In the genomic region with DNA sequence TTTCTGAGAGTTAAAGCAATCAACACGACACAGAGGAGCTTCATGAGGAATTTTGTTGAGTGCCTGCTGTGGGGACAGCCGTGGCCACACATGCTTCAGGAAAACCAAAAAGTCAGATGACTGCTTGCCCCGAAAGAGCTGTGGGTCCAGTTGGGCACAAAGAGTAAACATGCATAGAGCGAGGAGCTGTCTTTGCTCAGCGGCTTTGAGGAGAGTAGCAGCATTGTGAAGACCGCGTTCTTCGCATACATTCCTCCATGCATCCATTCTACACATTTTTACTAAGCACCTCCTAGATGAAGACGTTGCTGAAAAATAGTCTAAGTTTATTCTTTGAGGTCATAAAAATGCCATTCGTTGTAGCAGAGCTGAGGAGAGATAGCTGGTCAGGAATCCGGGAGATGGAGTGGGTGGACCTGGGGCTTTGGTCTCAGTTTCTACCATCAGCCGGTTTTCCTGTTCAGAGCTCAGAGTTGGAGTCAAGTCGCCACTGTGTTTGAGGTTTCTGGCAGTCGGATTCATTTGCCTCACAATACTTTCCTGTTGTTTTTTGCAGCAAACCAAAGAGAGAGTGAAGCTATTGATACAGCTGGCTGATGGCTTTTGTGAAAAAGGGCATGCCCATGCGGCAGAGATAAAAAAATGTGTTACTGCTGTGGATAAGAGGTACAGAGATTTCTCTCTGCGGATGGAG, we compare ENCODE assay signal across 1 cellular context.
TF ChIP-seq lines count a peak whose summit lies in the region.

No MANE protein-coding gene starts in this region.

TF ChIP-seq in GM23338, 12 proteins besides CTCF, POLR2A, EP300 and RAD21 (continued from another document):
- TF ChIP-seq, protein P1, sequence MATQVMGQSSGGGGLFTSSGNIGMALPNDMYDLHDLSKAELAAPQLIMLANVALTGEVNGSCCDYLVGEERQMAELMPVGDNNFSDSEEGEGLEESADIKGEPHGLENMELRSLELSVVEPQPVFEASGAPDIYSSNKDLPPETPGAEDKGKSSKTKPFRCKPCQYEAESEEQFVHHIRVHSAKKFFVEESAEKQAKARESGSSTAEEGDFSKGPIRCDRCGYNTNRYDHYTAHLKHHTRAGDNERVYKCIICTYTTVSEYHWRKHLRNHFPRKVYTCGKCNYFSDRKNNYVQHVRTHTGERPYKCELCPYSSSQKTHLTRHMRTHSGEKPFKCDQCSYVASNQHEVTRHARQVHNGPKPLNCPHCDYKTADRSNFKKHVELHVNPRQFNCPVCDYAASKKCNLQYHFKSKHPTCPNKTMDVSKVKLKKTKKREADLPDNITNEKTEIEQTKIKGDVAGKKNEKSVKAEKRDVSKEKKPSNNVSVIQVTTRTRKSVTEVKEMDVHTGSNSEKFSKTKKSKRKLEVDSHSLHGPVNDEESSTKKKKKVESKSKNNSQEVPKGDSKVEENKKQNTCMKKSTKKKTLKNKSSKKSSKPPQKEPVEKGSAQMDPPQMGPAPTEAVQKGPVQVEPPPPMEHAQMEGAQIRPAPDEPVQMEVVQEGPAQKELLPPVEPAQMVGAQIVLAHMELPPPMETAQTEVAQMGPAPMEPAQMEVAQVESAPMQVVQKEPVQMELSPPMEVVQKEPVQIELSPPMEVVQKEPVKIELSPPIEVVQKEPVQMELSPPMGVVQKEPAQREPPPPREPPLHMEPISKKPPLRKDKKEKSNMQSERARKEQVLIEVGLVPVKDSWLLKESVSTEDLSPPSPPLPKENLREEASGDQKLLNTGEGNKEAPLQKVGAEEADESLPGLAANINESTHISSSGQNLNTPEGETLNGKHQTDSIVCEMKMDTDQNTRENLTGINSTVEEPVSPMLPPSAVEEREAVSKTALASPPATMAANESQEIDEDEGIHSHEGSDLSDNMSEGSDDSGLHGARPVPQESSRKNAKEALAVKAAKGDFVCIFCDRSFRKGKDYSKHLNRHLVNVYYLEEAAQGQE (IDR thresholded peaks at IDR 0.05; ENCODE audit: unreplicated experiment) = no peak
- no peak for TF ChIP-seq ZNF462 (CRISPR knock-in tag; IDR thresholded peaks at IDR 0.05)
- TF ChIP-seq POLR2AphosphoS5 (IDR thresholded peaks at IDR 0.05; ENCODE audit: low read depth) = no peak
- no peak for TF ChIP-seq STAT1 (IDR thresholded peaks at IDR 0.05; ENCODE audit: unreplicated experiment)
- no peak for TF ChIP-seq EZH2phosphoT487 (IDR thresholded peaks at IDR 0.05; ENCODE audit: unreplicated experiment)
- TF ChIP-seq JUNB (IDR thresholded peaks at IDR 0.05; ENCODE audit: unreplicated experiment) = no peak
- TF ChIP-seq NANOG (IDR thresholded peaks at IDR 0.05; ENCODE audit: borderline replicate concordance) = no peak
- TF ChIP-seq EZH2 (IDR thresholded peaks at IDR 0.05; ENCODE audit: low read depth, unreplicated experiment) = no peak
- TF ChIP-seq ZNF331 (CRISPR knock-in tag; IDR thresholded peaks at IDR 0.05; ENCODE audit: low read depth) = no peak
- TF ChIP-seq CREB1 (CRISPR knock-in tag; IDR thresholded peaks at IDR 0.05; ENCODE audit: low read depth) = no peak
TF ChIP-seq in GM23338: peak in this region for 0.
